10 cellular contexts compared by ENCODE assay signal in the genomic region with DNA sequence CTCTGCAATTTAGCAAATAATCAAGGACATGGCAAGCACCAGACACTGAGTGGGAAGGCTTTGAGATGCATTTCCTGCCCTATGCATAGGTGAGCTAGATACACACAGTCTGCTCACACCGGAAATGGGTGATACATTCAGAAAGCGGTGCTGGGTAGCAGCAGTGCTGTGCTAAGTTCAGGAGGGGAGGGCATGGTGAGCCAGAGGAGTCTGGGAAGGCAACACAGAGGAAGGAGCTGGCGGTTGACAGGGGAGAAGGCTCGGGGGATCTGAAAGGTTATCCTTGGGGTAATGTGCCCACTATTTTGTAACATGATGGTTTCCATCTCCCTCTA. TPM values are rescaled to one million over a fixed set of nuclear protein-coding genes. Genes with fewer than 3 reads are reported as not detected.
A peak's percentile ranks its signal among the peaks of the same experiment; 100 is the strongest.
DNase-seq lines count a peak whose midpoint lies in the region; ATAC-seq, FAIRE-seq and TF ChIP-seq lines count a peak whose summit lies in the region.
"Had no signal": no experiment of that assay in that cellular context is flagged by ENCODE, and none has a peak within 500 bp of the region (broad histone marks: within the 10 kb centered on the region; RNA-seq: fewer than 3 reads in every experiment).

No MANE protein-coding gene starts in this region.

- no peaks in the 10 kb centered on the region; the same call in 2 of the 3 replicates for H3K9me3 ChIP-seq in GM12878 (replicated peaks; ENCODE audit: control insufficient read depth, insufficient read depth, low read length)
- H3K9me3 ChIP-seq: neutrophil had no signal

- H3K79me2 ChIP-seq in GM12878 (ENCODE audit: control insufficient read depth, insufficient read depth, low read length): no peaks in the 10 kb centered on the region

- peak overlapping the region; percentile 85 for H3K27ac Mint-ChIP-seq in activated CD4-positive, alpha-beta T cell treated with anti-CD3 and anti-CD28 coated beads, Interleukin-2, amount 10 ng/mL, durations not matched to agents 24 days and 14 days

- no peak for FAIRE-seq in GM12878 (lab: Jason Lieb, UNC)

- intact Hi-C loops in activated CD4-positive, alpha-beta T cell treated with anti-CD3 and anti-CD28 coated beads, Interleukin-2, amount 10 ng/mL, durations not matched to agents 24 days and 14 days (cut with micrococcal nuclease): loop anchor here (1.0 to 5.0 kb wide), 5 partner anchors 11 to 112 kb away; a partner anchor contains a TSS
- intact Hi-C loops in GM12878 (cut with micrococcal nuclease; ENCODE audit: unreplicated experiment): loop anchor here (5.0 kb wide), 1 partner anchor 57 kb away; a partner anchor contains a TSS

- RAD21 ChIA-PET in GM12878 (lab: Charles Lee; ENCODE audit: unreplicated experiment): interaction anchor here (0.6 to 1.5 kb wide), 6 partner anchors 10 to 160 kb away, joined by 3 to 6 read pairs (median 4); no protein-coding TSS in a partner anchor

- TF ChIP-seq EP300 in GM12878 (IDR thresholded peaks at IDR 0.05; ENCODE audit: borderline replicate concordance in 1 of 2, control insufficient read depth in 1 of 2, low read depth in 2 of 2, low read length in 2 of 2): 0 out of 4 replicates have a peak, but pooled peaks of 1 of the 2 experiments have one; percentile 21

- peak; percentile 55 for ATAC-seq in HG02642 (IDR thresholded peaks at IDR 0.05; ENCODE audit: poor library complexity, unreplicated experiment)
- ATAC-seq in GM12878: peak; percentile 90
- no peak for ATAC-seq in HG02623 (IDR thresholded peaks at IDR 0.05; ENCODE audit: unreplicated experiment)
- ATAC-seq in GM21825 (IDR thresholded peaks at IDR 0.05; ENCODE audit: unreplicated experiment): no peak
- ATAC-seq in HG03460 (IDR thresholded peaks at IDR 0.05; ENCODE audit: unreplicated experiment): no peak

- TF ChIP-seq POLR2A in GM12878 (IDR thresholded peaks at IDR 0.05; ENCODE audit: low read depth, low read length): no peak

- DNase-seq in activated CD4-positive, alpha-beta T cell treated with anti-CD3 and anti-CD28 coated beads, Interleukin-2, amount 10 ng/mL, durations not matched to agents 24 days and 14 days: peak; percentile 89
- peak; percentile 47 for DNase-seq in GM12878 (ENCODE audit: low read depth, low spot score)
- DNase-seq in stimulated activated naive CD4-positive, alpha-beta T cell (lab: John Stamatoyannopoulos, UW): peak; percentile 17 to 69 (median 43)
- no peak for DNase-seq in NCI-H146 (lab: John Stamatoyannopoulos, UW)

- no peaks in the 10 kb centered on the region for H3K27me3 ChIP-seq in GM12878 (replicated peaks in 1 of 2; ENCODE audit: control insufficient read depth in 2 of 2, insufficient read depth in 2 of 2, low read length in 1 of 2)
- H3K27me3 ChIP-seq: cardiac muscle cell had no signal

- no TSS peak for BruUV-seq in GM12878 (replicated peaks; lab: Mats Ljungman, UMichigan)

- peaks cover 6% of the 10 kb centered on the region for H3K9me3 Mint-ChIP-seq in activated CD4-positive, alpha-beta T cell treated with anti-CD3 and anti-CD28 coated beads, Interleukin-2, amount 10 ng/mL, durations not matched to agents 24 days and 14 days

- H3K4me3 ChIP-seq in GM12878: no peak overlapping the region
- H3K4me3 ChIP-seq: cardiac muscle cell had no signal

- H3K9ac ChIP-seq in GM12878 (ENCODE audit: control insufficient read depth, insufficient read depth, low read length): no peak overlapping the region

- no peak overlapping the region for H3K27ac ChIP-seq in GM12878 (ENCODE audit: control insufficient read depth, insufficient read depth)
- H3K27ac ChIP-seq: cardiac muscle cell, neutrophil had no signal

- peak overlapping the region; percentile 4 for H3K4me3 Mint-ChIP-seq in activated CD4-positive, alpha-beta T cell treated with anti-CD3 and anti-CD28 coated beads, Interleukin-2, amount 10 ng/mL, durations not matched to agents 24 days and 14 days

- POLR2A ChIA-PET in GM12878 (lab: Charles Lee): interaction anchor here (0.7 to 1.5 kb wide), 5 partner anchors 9 to 161 kb away, joined by 3 to 4 read pairs (median 3); no protein-coding TSS in a partner anchor

- TF ChIP-seq RAD21 in GM12878 (IDR thresholded peaks at IDR 0.05; ENCODE audit: insufficient read depth, low read depth, low read length): no peak

- SMC1A ChIA-PET in GM12878 (lab: Charles Lee; ENCODE audit: uncharacterized antibody, unreplicated experiment): interaction anchor here (0.9 to 2.3 kb wide), 7 partner anchors 8 to 160 kb away, joined by 3 to 20 read pairs (median 3); no protein-coding TSS in a partner anchor

- 0 out of 2 replicates have a peak overlapping the region, but pooled peaks have one; percentile 12 for H2AFZ ChIP-seq in GM12878 (ENCODE audit: control insufficient read depth, low read depth, low read length)

- H3K4me1 ChIP-seq in GM12878 (ENCODE audit: control insufficient read depth, insufficient read depth, low read length): peaks cover 7% of the 10 kb centered on the region

- no peak for TF ChIP-seq CTCF in GM12878 (IDR thresholded peaks at IDR 0.05 in 2 of 3, conservative IDR thresholded peaks at IDR 0.05 in 1 of 3; ENCODE audit: control insufficient read depth in 2 of 3, extremely low read depth in 1 of 3, insufficient read depth in 1 of 3, low read depth in 3 of 3, low read length in 3 of 3)

- no peaks in the 10 kb centered on the region for H3K27me3 Mint-ChIP-seq in activated CD4-positive, alpha-beta T cell treated with anti-CD3 and anti-CD28 coated beads, Interleukin-2, amount 10 ng/mL, durations not matched to agents 24 days and 14 days

- in situ Hi-C loops in GM12878 (cut with MboI): no loop called here

- 23% methylated on average over 4 of the region's 4 CpGs for WGBS in GM12878 (ENCODE audit: insufficient coverage, insufficient replicate concordance, low lambda C conversion rate, missing lambda C conversion rate)

- H3K36me3 ChIP-seq in GM12878 (ENCODE audit: control insufficient read depth in 2 of 2, insufficient read depth in 2 of 2, low read length in 1 of 2): no peaks in the 10 kb centered on the region
- H3K36me3 ChIP-seq: cardiac muscle cell, neutrophil had no signal

- peaks cover 6% of the 10 kb centered on the region for H3K36me3 Mint-ChIP-seq in activated CD4-positive, alpha-beta T cell treated with anti-CD3 and anti-CD28 coated beads, Interleukin-2, amount 10 ng/mL, durations not matched to agents 24 days and 14 days (ENCODE audit: low read depth)

- H4K20me1 ChIP-seq in GM12878 (ENCODE audit: control insufficient read depth, insufficient read depth): no peaks in the 10 kb centered on the region

- no peak overlapping the region; the same call in 1 of the 2 replicates for H3K4me2 ChIP-seq in GM12878 (ENCODE audit: control insufficient read depth, insufficient read depth)

- CTCF ChIA-PET in GM12878 (lab: Yijun Ruan, JAX): interaction anchor here (0.6 to 1.5 kb wide), 2 partner anchors 8 to 10 kb away, joined by 3 to 6 read pairs; no protein-coding TSS in a partner anchor

- H3K4me1 Mint-ChIP-seq in activated CD4-positive, alpha-beta T cell treated with anti-CD3 and anti-CD28 coated beads, Interleukin-2, amount 10 ng/mL, durations not matched to agents 24 days and 14 days: peaks cover 42% of the 10 kb centered on the region

TF ChIP-seq in GM12878, 131 proteins besides CTCF, POLR2A, EP300 and RAD21 (continues in another document):
- TF ChIP-seq, protein P1, sequence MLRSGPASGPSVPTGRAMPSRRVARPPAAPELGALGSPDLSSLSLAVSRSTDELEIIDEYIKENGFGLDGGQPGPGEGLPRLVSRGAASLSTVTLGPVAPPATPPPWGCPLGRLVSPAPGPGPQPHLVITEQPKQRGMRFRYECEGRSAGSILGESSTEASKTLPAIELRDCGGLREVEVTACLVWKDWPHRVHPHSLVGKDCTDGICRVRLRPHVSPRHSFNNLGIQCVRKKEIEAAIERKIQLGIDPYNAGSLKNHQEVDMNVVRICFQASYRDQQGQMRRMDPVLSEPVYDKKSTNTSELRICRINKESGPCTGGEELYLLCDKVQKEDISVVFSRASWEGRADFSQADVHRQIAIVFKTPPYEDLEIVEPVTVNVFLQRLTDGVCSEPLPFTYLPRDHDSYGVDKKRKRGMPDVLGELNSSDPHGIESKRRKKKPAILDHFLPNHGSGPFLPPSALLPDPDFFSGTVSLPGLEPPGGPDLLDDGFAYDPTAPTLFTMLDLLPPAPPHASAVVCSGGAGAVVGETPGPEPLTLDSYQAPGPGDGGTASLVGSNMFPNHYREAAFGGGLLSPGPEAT (IDR thresholded peaks at IDR 0.05; ENCODE audit: low read depth): peak; percentile 46; the same call in 1 of the 2 replicates
- TF ChIP-seq, protein P2, sequence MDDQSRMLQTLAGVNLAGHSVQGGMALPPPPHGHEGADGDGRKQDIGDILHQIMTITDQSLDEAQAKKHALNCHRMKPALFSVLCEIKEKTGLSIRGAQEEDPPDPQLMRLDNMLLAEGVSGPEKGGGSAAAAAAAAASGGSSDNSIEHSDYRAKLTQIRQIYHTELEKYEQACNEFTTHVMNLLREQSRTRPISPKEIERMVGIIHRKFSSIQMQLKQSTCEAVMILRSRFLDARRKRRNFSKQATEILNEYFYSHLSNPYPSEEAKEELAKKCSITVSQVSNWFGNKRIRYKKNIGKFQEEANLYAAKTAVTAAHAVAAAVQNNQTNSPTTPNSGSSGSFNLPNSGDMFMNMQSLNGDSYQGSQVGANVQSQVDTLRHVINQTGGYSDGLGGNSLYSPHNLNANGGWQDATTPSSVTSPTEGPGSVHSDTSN (IDR thresholded peaks at IDR 0.05; ENCODE audit: insufficient replicate concordance, low read depth, low read length): no peak
- TF ChIP-seq MEF2A (IDR thresholded peaks at IDR 0.05; ENCODE audit: insufficient read depth, low read depth, low read length): no peak

RNA-seq across cellular contexts. Expression of a gene that starts 57.4 kb away (rescaled TPM):
- 16.2 and 19.4 TPM in 2 replicates for total RNA-seq in activated CD4-positive, alpha-beta T cell treated with anti-CD3 and anti-CD28 coated beads, Interleukin-2, amount 10 ng/mL, durations not matched to agents 24 days and 14 days
- 17.2 and 18.5 TPM in 2 replicates for total RNA-seq in GM12878 (2013; cell fraction: nucleolus; rRNA removed)
- total RNA-seq in GM12878 (2014; rRNA removed): 1.3 and 1.5 TPM in 2 replicates
- total RNA-seq in GM12878 (2014; rRNA removed; fragmentation: Illumina TruSeq; extraction: Trizol): 0.18 and 0.51 TPM in 2 replicates
- 1.5 and 2.5 TPM in 2 replicates for total RNA-seq in GM12878 (2021)
- 0.07 TPM for polyA plus RNA-seq in GM12878 (2011; ENCODE audit: low read depth)
- polyA plus RNA-seq in GM12878 (2011; rRNA removed): 7.0 and 22.0 TPM in 2 replicates
- 7.8 and 12.6 TPM in 2 replicates for polyA plus RNA-seq in GM12878 (2011; cell fraction: cytosol; rRNA removed)
- polyA plus RNA-seq in GM12878 (2011; cell fraction: nucleus; rRNA removed): 25.0 and 34.5 TPM in 2 replicates
- 0.30 and 0.76 TPM in 2 replicates for polyA plus RNA-seq in GM12878 (2012)
- 0.95 and 1.3 TPM in 2 replicates for polyA plus RNA-seq in GM12878 (2014; fragmentation: Illumina TruSeq; extraction: Trizol)
- polyA plus RNA-seq in GM12878 (2014; fragmentation: Nextera tagmentation; extraction: Ambion mirVana): under 1 TPM in 1 of 2 experiments, not detected in 1; 0.11 TPM
- 0.69 and 1.3 TPM in 2 replicates for polyA plus RNA-seq in GM12878 (2014; rRNA removed)
- polyA plus RNA-seq in GM12878 (2016; fragmentation: Nextera tagmentation; extraction: Ambion mirVana): under 1 TPM; 0.23 to 0.62 TPM
- 13.5 and 20.9 TPM in 2 replicates for polyA minus RNA-seq in GM12878 (2011; rRNA and poly(A)+ RNA removed)
- polyA minus RNA-seq in GM12878 (2011; cell fraction: cytosol; rRNA and poly(A)+ RNA removed): 13.9 and 15.5 TPM in 2 replicates
- polyA minus RNA-seq in GM12878 (2011; cell fraction: nucleus; rRNA and poly(A)+ RNA removed): 15.7 and 27.0 TPM in 2 replicates

Comparison
In these comparisons a context has a peak if more than half of its experiments do, and no peak if none do; other contexts are left out.
1. ATAC-seq: peak in HG02642 (single experiment) and GM12878 (single experiment); none in HG02623 (single experiment), GM21825 (single experiment) and HG03460 (single experiment).